Comparison of ENCODE assay signal across 1 cellular context in the genomic region with DNA sequence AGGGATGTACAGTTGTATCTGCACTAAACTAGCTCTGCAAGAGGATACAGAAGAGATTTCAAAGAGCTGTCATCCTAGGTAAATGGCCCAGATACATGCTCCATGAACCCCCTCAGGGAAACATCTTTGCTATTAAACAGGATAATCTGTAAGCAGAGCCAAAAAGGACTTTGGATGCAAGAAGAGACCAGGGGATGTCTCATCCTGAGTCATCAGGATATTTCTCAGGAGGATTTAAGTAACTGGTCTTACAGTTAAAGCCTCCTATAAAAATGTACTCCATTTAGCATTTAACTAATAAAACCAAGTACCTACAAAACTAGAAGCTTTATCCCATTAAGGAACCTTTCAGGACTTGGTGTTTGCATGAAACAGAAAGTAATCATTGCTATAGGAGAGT.
TF ChIP-seq lines count a peak whose summit lies in the region.

No MANE protein-coding gene starts in this region.

TF ChIP-seq in IMR-90, 13 proteins besides CTCF, POLR2A, EP300 and RAD21 (continued from another document):
- TF ChIP-seq SMC3 (IDR thresholded peaks at IDR 0.05; ENCODE audit: low read depth, low read length), result no peak
